In genomic region chr5:149961186-149961685, GRCh38 we compare ENCODE assay signal across 8 cellular contexts. TPM values are rescaled to one million over a fixed set of nuclear protein-coding genes. Genes with fewer than 3 reads are reported as not detected.
A peak's percentile ranks its signal among the peaks of the same experiment; 100 is the strongest.
DNase-seq lines count a peak whose midpoint lies in the region; ATAC-seq and TF ChIP-seq lines count a peak whose summit lies in the region.

No MANE protein-coding gene starts in this region.

- H3K4me1 ChIP-seq in left ventricle myocardium inferior (peaks cover 22% of the 10 kb centered on the region), lower lobe of right lung (peaks cover 24% of the 10 kb centered on the region), upper lobe of left lung (peaks cover 10 to 27% (median 16%) of the 10 kb centered on the region in 4 donors)

- no peak for DNase-seq in left ventricle myocardium inferior
- DNase-seq in Right ventricle myocardium inferior (ENCODE audit: missing footprints) = no peak
- DNase-seq in astrocyte of the cerebellum (ENCODE audit: low read depth) = no peak
- DNase-seq in lower lobe of right lung = no peak
- DNase-seq in upper lobe of left lung = no peak
- DNase-seq in GM19240 (ENCODE audit: insufficient read length, low spot score) = no peak
- no peak for DNase-seq in GM10266 (ENCODE audit: extremely low spot score)

- ATAC-seq in Right ventricle myocardium inferior (no peak), lower lobe of right lung (peak in 1 of 2 donors; percentile 35), upper lobe of left lung (ENCODE audit: low FRiP score in 2 of 2) (peak in 1 of 2 donors; percentile 3), HG02973 (IDR thresholded peaks at IDR 0.05; ENCODE audit: unreplicated experiment) (no peak)

- in situ Hi-C loops in astrocyte of the cerebellum (cut with HindIII; ENCODE audit: low sequenced_read_pairs) = no loop called here

- H3K36me3 ChIP-seq in left ventricle myocardium inferior (no peaks in the 10 kb centered on the region), lower lobe of right lung (no peaks in the 10 kb centered on the region), upper lobe of left lung (no peaks in the 10 kb centered on the region)

- no peak for TF ChIP-seq EP300 in upper lobe of left lung (IDR thresholded peaks at IDR 0.05)

- no peak for TF ChIP-seq CTCF in left ventricle myocardium inferior (IDR thresholded peaks at IDR 0.05; ENCODE audit: borderline replicate concordance)
- TF ChIP-seq CTCF in astrocyte of the cerebellum (IDR thresholded peaks at IDR 0.05; ENCODE audit: low read depth, low read length, missing control alignments) = no peak
- no peak for TF ChIP-seq CTCF in lower lobe of right lung (IDR thresholded peaks at IDR 0.05)
- no peak for TF ChIP-seq CTCF in upper lobe of left lung (IDR thresholded peaks at IDR 0.05)
- no peak for TF ChIP-seq CTCF in GM10266 (IDR thresholded peaks at IDR 0.05; ENCODE audit: control insufficient read depth, insufficient read depth, low read depth, missing control alignments)

- 15 to 39% methylated on average over 7 to 22 of the region's 23 CpGs for WGBS in upper lobe of left lung, 2 donors

- H3K4me3 ChIP-seq in left ventricle myocardium inferior (peak overlapping the region; percentile 80), astrocyte of the cerebellum (ENCODE audit: low read depth, low read length) (peak overlapping the region; percentile 77), lower lobe of right lung (peak overlapping the region; percentile 96), upper lobe of left lung (peak overlapping the region; percentile 78 to 93 (median 88))

- no peaks in the 10 kb centered on the region for H3K9me3 ChIP-seq in left ventricle myocardium inferior (replicated peaks)
- H3K9me3 ChIP-seq in lower lobe of right lung = no peaks in the 10 kb centered on the region
- no peaks in the 10 kb centered on the region for H3K9me3 ChIP-seq in upper lobe of left lung

- no peaks in the 10 kb centered on the region for H3K27me3 ChIP-seq in left ventricle myocardium inferior (ENCODE audit: low read depth)
- no peaks in the 10 kb centered on the region for H3K27me3 ChIP-seq in lower lobe of right lung (ENCODE audit: low read depth)
- no peaks in the 10 kb centered on the region for H3K27me3 ChIP-seq in upper lobe of left lung

- intact Hi-C loops in left ventricle myocardium inferior (cut with micrococcal nuclease) = loop anchor here (10.0 kb wide), 1 partner anchor 126 kb away; no protein-coding TSS in a partner anchor
- intact Hi-C loops in Right ventricle myocardium inferior (cut with DNase I) = loop anchor here (2.0 to 10.0 kb wide), 4 partner anchors 109 to 322 kb away; partner anchors contain the start of gene PPARGC1B
- intact Hi-C loops in lower lobe of right lung (cut with DNase I) = no loop called here

- peak overlapping the region; percentile 93 for H3K27ac ChIP-seq in left ventricle myocardium inferior (replicated peaks)
- peak overlapping the region; percentile 96 for H3K27ac ChIP-seq in lower lobe of right lung
- H3K27ac ChIP-seq in upper lobe of left lung = peak overlapping the region; percentile 88 to 93 (median 92)

- TF ChIP-seq POLR2A in upper lobe of left lung (IDR thresholded peaks at IDR 0.05) = no peak

RNA-seq across cellular contexts. Expression of gene SLC26A2, which starts 0.7 kb away (rescaled TPM):
- total RNA-seq in left ventricle myocardium inferior (4.1 TPM), Right ventricle myocardium inferior (4.3 TPM), lower lobe of right lung (14.7 TPM), upper lobe of left lung (10 to 100 TPM in 5 of 6 donors, 1 to 10 TPM in 1; 7.3 to 21.6 (median 16.8) TPM)

RNA-seq across cellular contexts. Expression of gene PDE6A, which starts 16.6 kb away (rescaled TPM):
- total RNA-seq in left ventricle myocardium inferior (0.22 TPM), Right ventricle myocardium inferior (0.05 TPM), lower lobe of right lung (not detected), upper lobe of left lung (not detected)

RNA-seq across cellular contexts. Expression of gene TIGD6, which starts 39.2 kb away (rescaled TPM):
- total RNA-seq in left ventricle myocardium inferior (2.8 TPM), Right ventricle myocardium inferior (2.4 TPM), lower lobe of right lung (4.8 TPM), upper lobe of left lung (1 to 10 TPM; 2.2 to 6.3 (median 4.1) TPM)

RNA-seq across cellular contexts. Expression of gene HMGXB3, which starts 39.3 kb away (rescaled TPM):
- total RNA-seq in left ventricle myocardium inferior (14.7 TPM), Right ventricle myocardium inferior (14.6 TPM), lower lobe of right lung (28.3 TPM), upper lobe of left lung (10 to 100 TPM; 29.6 to 71.2 (median 41.0) TPM)
